2 cellular contexts compared by ENCODE assay signal in genomic region chr2:9318461-9319337, GRCh38.
TF ChIP-seq lines count a peak whose summit lies in the region.

No MANE protein-coding gene starts in this region.

TF ChIP-seq in SK-N-SH, 30 proteins besides CTCF, POLR2A, EP300 and RAD21 (continued from another document):
- TF ChIP-seq TAF1 (IDR thresholded peaks at IDR 0.05; ENCODE audit: borderline replicate concordance, low read depth, low read length): no peak

TF ChIP-seq in SK-N-SH treated with all-trans-retinoic acid at 6 μM for 48 hours, 23 proteins besides CTCF, POLR2A, EP300 and RAD21 (continued from another document):
- no peak for TF ChIP-seq ZFP30 (CRISPR knock-in tag; IDR thresholded peaks at IDR 0.05)
- TF ChIP-seq BACH2 (CRISPR knock-in tag; IDR thresholded peaks at IDR 0.05; ENCODE audit: borderline replicate concordance): no peak
- TF ChIP-seq, protein P1, sequence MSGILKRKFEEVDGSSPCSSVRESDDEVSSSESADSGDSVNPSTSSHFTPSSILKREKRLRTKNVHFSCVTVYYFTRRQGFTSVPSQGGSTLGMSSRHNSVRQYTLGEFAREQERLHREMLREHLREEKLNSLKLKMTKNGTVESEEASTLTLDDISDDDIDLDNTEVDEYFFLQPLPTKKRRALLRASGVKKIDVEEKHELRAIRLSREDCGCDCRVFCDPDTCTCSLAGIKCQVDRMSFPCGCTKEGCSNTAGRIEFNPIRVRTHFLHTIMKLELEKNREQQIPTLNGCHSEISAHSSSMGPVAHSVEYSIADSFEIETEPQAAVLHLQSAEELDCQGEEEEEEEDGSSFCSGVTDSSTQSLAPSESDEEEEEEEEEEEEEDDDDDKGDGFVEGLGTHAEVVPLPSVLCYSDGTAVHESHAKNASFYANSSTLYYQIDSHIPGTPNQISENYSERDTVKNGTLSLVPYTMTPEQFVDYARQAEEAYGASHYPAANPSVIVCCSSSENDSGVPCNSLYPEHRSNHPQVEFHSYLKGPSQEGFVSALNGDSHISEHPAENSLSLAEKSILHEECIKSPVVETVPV (CRISPR knock-in tag; IDR thresholded peaks at IDR 0.05): no peak
